25 cellular contexts compared by ENCODE assay signal in the genomic region with DNA sequence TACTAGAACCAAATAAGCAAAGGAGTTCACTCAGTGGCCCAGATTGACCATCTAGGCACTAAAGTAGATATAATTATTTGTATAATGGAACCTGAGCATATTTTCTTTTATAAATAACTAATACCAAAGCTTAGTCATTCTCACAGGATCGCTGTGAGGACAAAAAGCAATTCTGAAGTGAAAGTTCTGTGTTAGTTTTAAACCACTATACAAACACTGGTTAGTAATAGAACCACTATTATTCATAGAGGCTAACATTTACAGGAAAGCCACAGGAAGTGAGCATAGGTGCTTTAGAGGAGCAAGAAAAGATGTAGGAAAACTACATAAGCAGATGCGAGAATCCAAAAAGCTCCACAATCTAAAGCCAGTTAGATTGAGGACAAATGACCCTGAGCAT. TPM values are rescaled to one million over a fixed set of nuclear protein-coding genes. Genes with fewer than 3 reads are reported as not detected.
DNase-seq lines count a peak whose midpoint lies in the region; ATAC-seq, FAIRE-seq and TF ChIP-seq lines count a peak whose summit lies in the region.
"Had no signal": no experiment of that assay in that cellular context is flagged by ENCODE, and none has a peak within 500 bp of the region (broad histone marks: within the 10 kb centered on the region; RNA-seq: fewer than 3 reads in every experiment).

No MANE protein-coding gene starts in this region.

- peak overlapping the region; percentile 41 for H2AFZ ChIP-seq in neuronal stem cell (ENCODE audit: low read length)
- H2AFZ ChIP-seq: parathyroid adenoma had no signal

- no peak overlapping the region for H2AK5ac ChIP-seq in neuronal stem cell (ENCODE audit: low read depth, low read length)

- in situ Hi-C loops in Panc1 (cut with HindIII; ENCODE audit: low pct_unique_long_range_greater_than_20kb, low sequenced_read_pairs), result no loop called here

- H3K4me1 ChIP-seq in Panc1 (ENCODE audit: control insufficient read depth, insufficient read depth, low read length), result no peaks in the 10 kb centered on the region
- H3K4me1 ChIP-seq in neuronal stem cell (ENCODE audit: control insufficient read depth in 2 of 2, insufficient read depth in 1 of 2, low read depth in 1 of 2, low read length in 2 of 2), result peaks cover 0 to 12% of the 10 kb centered on the region in 2 donors
- H3K4me1 ChIP-seq in upper lobe of right lung, result no peaks in the 10 kb centered on the region
- H3K4me1 ChIP-seq: esophagus squamous epithelium, parathyroid adenoma, sigmoid colon, upper lobe of left lung had no signal

- H3K4me3 ChIP-seq in Panc1 (ENCODE audit: low read depth in 2 of 2, low read length in 2 of 2), result no peak overlapping the region
- no peak overlapping the region for H3K4me3 ChIP-seq in epithelial cell of esophagus (ENCODE audit: low read length)
- H3K4me3 ChIP-seq in neuronal stem cell (ENCODE audit: low read length in 2 of 2), result no peak overlapping the region
- H3K4me3 ChIP-seq in upper lobe of right lung, result no peak overlapping the region
- H3K4me3 ChIP-seq in MG63, result no peak overlapping the region
- H3K4me3 ChIP-seq: esophagus squamous epithelium, sigmoid colon, upper lobe of left lung had no signal

- no peak overlapping the region for H2BK120ac ChIP-seq in neuronal stem cell (ENCODE audit: low read depth, low read length)

- H3K27ac ChIP-seq in Panc1 (ENCODE audit: low read length), result no peak overlapping the region
- no peak overlapping the region for H3K27ac ChIP-seq in neuronal stem cell (replicated peaks; ENCODE audit: low read length)
- H3K27ac ChIP-seq in upper lobe of right lung, result no peak overlapping the region
- H3K27ac ChIP-seq: esophagus squamous epithelium, KMS-11, parathyroid adenoma, sigmoid colon, upper lobe of left lung had no signal

- DNase-seq in D721Med (ENCODE audit: insufficient read length, low spot score), result no peak
- peak; percentile 32 for DNase-seq in Panc1 (ENCODE audit: low read depth, low spot score)
- peak; percentile 15 for DNase-seq in epithelial cell of esophagus (ENCODE audit: low read depth)
- no peak for DNase-seq in neuronal stem cell (ENCODE audit: low spot score)
- no peak for DNase-seq in upper lobe of right lung
- no peak for DNase-seq in MG63
- DNase-seq in left lobe of liver (ENCODE audit: low spot score), result no peak
- DNase-seq: activated naive CD4-positive, alpha-beta T cell treated with anti-CD3 and anti-CD28 coated beads, Interleukin-2, amount 10 ng/mL, durations not matched to agents 7 days and 5 days; activated T-cell treated with anti-CD3 and anti-CD28 coated beads, Interleukin-2, amount 50 U/mL, for 48 hours; effector CD4-positive, alpha-beta T cell; esophagus squamous epithelium; HFFc6; left cardiac atrium; naive thymus-derived CD8-positive, alpha-beta T cell; NCI-H1048; NCI-H2029; NCI-H345; sigmoid colon; stimulated activated CD8-positive, alpha-beta memory T cell treated with anti-CD3 and anti-CD28 coated beads, Interleukin-4, amount 100 ng/mL, for 48 hours; T-cell; upper lobe of left lung had no signal

- peak; percentile 35 for FAIRE-seq in D721Med (lab: Jason Lieb, UNC)

- no peak overlapping the region for H2BK5ac ChIP-seq in neuronal stem cell (ENCODE audit: low read length)

- TF ChIP-seq CTCF in D721Med (IDR thresholded peaks at IDR 0.05; ENCODE audit: insufficient read depth, missing control alignments) (no peak), Panc1 (IDR thresholded peaks at IDR 0.05) (no peak), epithelial cell of esophagus (IDR thresholded peaks at IDR 0.05; ENCODE audit: insufficient read depth, low read depth, low read length, missing control alignments) (no peak), upper lobe of right lung (IDR thresholded peaks at IDR 0.05) (no peak)

- H3K79me1 ChIP-seq in neuronal stem cell (ENCODE audit: low read depth, low read length), result no peaks in the 10 kb centered on the region

- no peak overlapping the region for H3K18ac ChIP-seq in neuronal stem cell (ENCODE audit: low read length)

- H3K9ac ChIP-seq in neuronal stem cell (ENCODE audit: low read depth, low read length, poor library complexity), result no peak overlapping the region
- H3K9ac ChIP-seq: KMS-11, parathyroid adenoma had no signal

- H2BK12ac ChIP-seq in neuronal stem cell (ENCODE audit: low read length), result no peak overlapping the region

- H2BK15ac ChIP-seq in neuronal stem cell (ENCODE audit: low read length), result no peak overlapping the region

- no peak overlapping the region for H3K14ac ChIP-seq in neuronal stem cell (ENCODE audit: low read length)

- ATAC-seq in Panc1 (no peak; the same call in 1 of the 2 replicates), upper lobe of right lung (no peak), left lobe of liver (no peak)
- ATAC-seq: left cardiac atrium; naive thymus-derived CD8-positive, alpha-beta T cell; T-cell had no signal

- no TSS peak for BruUV-seq in Panc1 (replicated peaks; lab: Mats Ljungman, UMichigan)

- H3K27me3 ChIP-seq in Panc1 (ENCODE audit: control insufficient read depth, insufficient read depth, low read length) (no peaks in the 10 kb centered on the region), neuronal stem cell (ENCODE audit: control insufficient read depth in 3 of 3, insufficient read depth in 3 of 3, low read depth in 1 of 3, low read length in 3 of 3) (no peaks in the 10 kb centered on the region), upper lobe of right lung (no peaks in the 10 kb centered on the region), MG63 (no peaks in the 10 kb centered on the region)
- H3K27me3 ChIP-seq: esophagus squamous epithelium, sigmoid colon, upper lobe of left lung had no signal

- H3K23ac ChIP-seq in neuronal stem cell (ENCODE audit: low read depth, low read length, poor library complexity), result no peak overlapping the region

- H3K9me3 ChIP-seq in Panc1 (ENCODE audit: control insufficient read depth, insufficient read depth, low read depth, low read length) (no peaks in the 10 kb centered on the region), neuronal stem cell (replicated peaks in 1 of 2; ENCODE audit: control insufficient read depth in 2 of 2, insufficient read depth in 1 of 2, low read depth in 1 of 2, low read length in 2 of 2) (no peaks in the 10 kb centered on the region), upper lobe of right lung (no peaks in the 10 kb centered on the region), MG63 (no peaks in the 10 kb centered on the region)
- H3K9me3 ChIP-seq: esophagus squamous epithelium, sigmoid colon, upper lobe of left lung had no signal

- H3K36me3 ChIP-seq in Panc1 (ENCODE audit: control insufficient read depth, insufficient read depth, low read length) (no peaks in the 10 kb centered on the region), neuronal stem cell (replicated peaks in 1 of 2; ENCODE audit: control insufficient read depth in 2 of 2, insufficient read depth in 2 of 2, low read length in 2 of 2) (no peaks in the 10 kb centered on the region), upper lobe of right lung (no peaks in the 10 kb centered on the region), MG63 (no peaks in the 10 kb centered on the region)
- H3K36me3 ChIP-seq: esophagus squamous epithelium, sigmoid colon, upper lobe of left lung had no signal

- H3K4me2 ChIP-seq in neuronal stem cell (ENCODE audit: insufficient read depth, low read length, poor library complexity, severe bottlenecking), result no peak overlapping the region
- H3K4me2 ChIP-seq: KMS-11 had no signal

- H3K4ac ChIP-seq in neuronal stem cell (ENCODE audit: low read length), result no peak overlapping the region

- no peak overlapping the region for H4K8ac ChIP-seq in neuronal stem cell (ENCODE audit: low read depth, low read length)

- intact Hi-C loops in Panc1 (cut with micrococcal nuclease; ENCODE audit: unreplicated experiment), result no loop called here
- intact Hi-C loops in upper lobe of right lung (cut with DNase I), result no loop called here

- WGBS in neuronal stem cell (ENCODE audit: extremely low coverage in 2 of 2, insufficient read length in 2 of 2, insufficient replicate concordance in 1 of 2), 2 donors, result no CpG with 5 or more reads among the region's 2 CpGs

- H4K91ac ChIP-seq in neuronal stem cell (ENCODE audit: low read depth, low read length, poor library complexity), result no peak overlapping the region

- POLR2A ChIA-PET in Panc1 (lab: Charles Lee), result no interaction called here

- CTCF ChIA-PET in Panc1 (lab: Charles Lee), result no interaction called here

RNA-seq across cellular contexts. Expression of a gene that starts 39.8 kb away (rescaled TPM):
- total RNA-seq in Panc1 (2021; ENCODE audit: unreplicated experiment) (0.26 TPM), upper lobe of right lung (0.09 TPM), left lobe of liver (0.08 TPM)
- polyA plus RNA-seq in Panc1 (2012; ENCODE audit: insufficient read length), result 0.05 TPM
- 10.6 TPM for polyA plus RNA-seq in neuronal stem cell (2013, experiment 1 of 2)
- polyA plus RNA-seq in neuronal stem cell (2013, experiment 2 of 2), result 10.9 TPM
- 2.7 and 4.5 TPM in 2 replicates for total RNA-seq in MG63 (2014; rRNA removed; shearing (Covaris generic); ENCODE audit: low replicate concordance)
- total RNA-seq: HFFc6, HT-29 had no signal
- polyA plus RNA-seq: CD14-positive monocyte; naive thymus-derived CD8-positive, alpha-beta T cell had no signal

Comparison
In these comparisons a context has a peak if more than half of its experiments do, and no peak if none do; other contexts are left out.
1. DNase-seq: peak in Panc1 (single experiment) and epithelial cell of esophagus (single experiment); none in D721Med (single experiment), neuronal stem cell (single experiment), upper lobe of right lung (single experiment), MG63 (single experiment) and left lobe of liver (single experiment).